In the genomic region with DNA sequence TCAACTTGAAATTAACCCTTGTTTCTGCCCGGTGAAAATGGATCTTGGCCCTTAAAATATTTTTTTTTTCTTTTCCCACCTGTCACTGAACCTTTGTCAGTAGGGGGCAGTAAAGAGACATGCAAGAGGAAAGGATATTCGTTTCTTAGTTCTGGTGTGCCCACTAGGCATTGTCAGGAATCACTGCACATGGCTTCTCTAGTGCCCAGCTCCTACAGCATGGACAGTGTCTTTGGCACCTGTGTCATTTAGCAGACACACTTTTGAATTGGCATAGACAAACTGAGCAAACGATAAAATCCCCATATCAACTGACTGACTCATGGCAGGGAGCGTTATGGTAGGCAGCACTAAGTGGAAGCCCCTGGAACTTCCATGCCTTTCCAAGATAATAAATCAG, we compare ENCODE assay signal across 9 cellular contexts.
DNase-seq lines count a peak whose midpoint lies in the region; ATAC-seq, FAIRE-seq and TF ChIP-seq lines count a peak whose summit lies in the region.
"Had no signal": no experiment of that assay in that cellular context is flagged by ENCODE, and none has a peak within 500 bp of the region (broad histone marks: within the 10 kb centered on the region; RNA-seq: fewer than 3 reads in every experiment).

No MANE protein-coding gene starts in this region.

- H3K4me1 Mint-ChIP-seq in activated T-helper 1 cell treated with anti-CD3 and anti-CD28 coated beads, Interleukin-12 subunit alpha, Interleukin-12 subunit beta, Interleukin-2, Interleukin-4 antibody, amounts not matched to agents 30 ng/mL and 10 ng/mL and 1 ng/mL, durations not matched to agents 14 hours and 24 hours and 36 hours (ENCODE audit: low read depth), result no peaks in the 10 kb centered on the region
- H3K4me1 Mint-ChIP-seq: naive B cell had no signal

- H3K27ac ChIP-seq in brain microvascular endothelial cell (no peak overlapping the region), pancreas (no peak overlapping the region)

- no peak overlapping the region for H3K27ac Mint-ChIP-seq in activated T-helper 1 cell treated with anti-CD3 and anti-CD28 coated beads, Interleukin-12 subunit alpha, Interleukin-12 subunit beta, Interleukin-2, Interleukin-4 antibody, amounts not matched to agents 30 ng/mL and 10 ng/mL and 1 ng/mL, durations not matched to agents 14 hours and 24 hours and 36 hours
- H3K27ac Mint-ChIP-seq: naive B cell had no signal

- H3K4me1 ChIP-seq in pancreas, result no peaks in the 10 kb centered on the region

- H3K27me3 ChIP-seq in brain microvascular endothelial cell (replicated peaks) (no peaks in the 10 kb centered on the region), pancreas (no peaks in the 10 kb centered on the region)

- ATAC-seq in pancreas, result peak in 2 of 4 donors; percentile 31 to 60

- H3K4me3 Mint-ChIP-seq in activated T-helper 1 cell treated with anti-CD3 and anti-CD28 coated beads, Interleukin-12 subunit alpha, Interleukin-12 subunit beta, Interleukin-2, Interleukin-4 antibody, amounts not matched to agents 30 ng/mL and 10 ng/mL and 1 ng/mL, durations not matched to agents 14 hours and 24 hours and 36 hours, result no peak overlapping the region
- H3K4me3 Mint-ChIP-seq: naive B cell had no signal

- H3K9me3 Mint-ChIP-seq in activated T-helper 1 cell treated with anti-CD3 and anti-CD28 coated beads, Interleukin-12 subunit alpha, Interleukin-12 subunit beta, Interleukin-2, Interleukin-4 antibody, amounts not matched to agents 30 ng/mL and 10 ng/mL and 1 ng/mL, durations not matched to agents 14 hours and 24 hours and 36 hours, result no peaks in the 10 kb centered on the region

- peak; percentile 1 for DNase-seq in NCI-H1105 (lab: John Stamatoyannopoulos, UW)
- DNase-seq in NCI-H1105 treated with DMSO at 0.1 percent for 48 hours (lab: John Stamatoyannopoulos, UW), result no peak
- DNase-seq in NCI-H1436 treated with DMSO at 0.1 percent for 48 hours (lab: John Stamatoyannopoulos, UW), result peak; percentile 1
- no peak for DNase-seq in brain microvascular endothelial cell
- peak in 1 of 6 donors; percentile 11 for DNase-seq in pancreas
- no peak for DNase-seq in dedifferentiated amniotic fluid mesenchymal stem cell (ENCODE audit: extremely low spot score)
- DNase-seq in hypothalamus (lab: John Stamatoyannopoulos, UW), result no peak
- no peak for DNase-seq in activated T-helper 1 cell treated with anti-CD3 and anti-CD28 coated beads, Interleukin-12 subunit alpha, Interleukin-12 subunit beta, Interleukin-2, Interleukin-4 antibody, amounts not matched to agents 30 ng/mL and 10 ng/mL and 1 ng/mL, durations not matched to agents 14 hours and 24 hours and 36 hours (ENCODE audit: low spot score)
- DNase-seq: naive B cell had no signal

- 45 to 58% methylated on average over 4 of the region's 4 CpGs for WGBS in pancreas, 2 donors

- H3K4me3 ChIP-seq in brain microvascular endothelial cell (ENCODE audit: low read depth, low read length), result no peak overlapping the region
- no peak overlapping the region for H3K4me3 ChIP-seq in pancreas

- H3K27me3 Mint-ChIP-seq in activated T-helper 1 cell treated with anti-CD3 and anti-CD28 coated beads, Interleukin-12 subunit alpha, Interleukin-12 subunit beta, Interleukin-2, Interleukin-4 antibody, amounts not matched to agents 30 ng/mL and 10 ng/mL and 1 ng/mL, durations not matched to agents 14 hours and 24 hours and 36 hours (ENCODE audit: insufficient read depth), result no peaks in the 10 kb centered on the region
- H3K27me3 Mint-ChIP-seq: naive B cell had no signal

- TF ChIP-seq CTCF in brain microvascular endothelial cell (IDR thresholded peaks at IDR 0.05; ENCODE audit: low read depth, low read length, missing control alignments) (peak; percentile 58), pancreas (IDR thresholded peaks at IDR 0.05) (peak; percentile 23 to 45 (median 32))

- H3K36me3 ChIP-seq in brain microvascular endothelial cell (replicated peaks) (no peaks in the 10 kb centered on the region), pancreas (no peaks in the 10 kb centered on the region)

- no peaks in the 10 kb centered on the region for H3K9me3 ChIP-seq in pancreas

- no peak for FAIRE-seq in pancreas (lab: Jason Lieb, UNC)

- in situ Hi-C loops in brain microvascular endothelial cell (cut with HindIII; ENCODE audit: low pct_ligation_motif_present, low sequenced_read_pairs), result no loop called here

- intact Hi-C loops in pancreas (cut with DNase I), result no loop called here
- intact Hi-C loops in activated T-helper 1 cell treated with anti-CD3 and anti-CD28 coated beads, Interleukin-12 subunit alpha, Interleukin-12 subunit beta, Interleukin-2, Interleukin-4 antibody, amounts not matched to agents 30 ng/mL and 10 ng/mL and 1 ng/mL, durations not matched to agents 14 hours and 24 hours and 36 hours (cut with micrococcal nuclease), result no loop called here

- no peaks in the 10 kb centered on the region for H3K36me3 Mint-ChIP-seq in activated T-helper 1 cell treated with anti-CD3 and anti-CD28 coated beads, Interleukin-12 subunit alpha, Interleukin-12 subunit beta, Interleukin-2, Interleukin-4 antibody, amounts not matched to agents 30 ng/mL and 10 ng/mL and 1 ng/mL, durations not matched to agents 14 hours and 24 hours and 36 hours (ENCODE audit: low read depth)
- H3K36me3 Mint-ChIP-seq: naive B cell had no signal

Comparison
In these comparisons a context has a peak if more than half of its experiments do, and no peak if none do; other contexts are left out.
1. DNase-seq: peak in NCI-H1105 (single experiment) and NCI-H1436 treated with DMSO at 0.1 percent for 48 hours (single experiment); none in NCI-H1105 treated with DMSO at 0.1 percent for 48 hours (single experiment), brain microvascular endothelial cell (single experiment), dedifferentiated amniotic fluid mesenchymal stem cell (single experiment), hypothalamus (0 of 51) and activated T-helper 1 cell treated with anti-CD3 and anti-CD28 coated beads, Interleukin-12 subunit alpha, Interleukin-12 subunit beta, Interleukin-2, Interleukin-4 antibody, amounts not matched to agents 30 ng/mL and 10 ng/mL and 1 ng/mL, durations not matched to agents 14 hours and 24 hours and 36 hours (single experiment).